Comparison of ENCODE assay signal across 28 cellular contexts in the genomic region with DNA sequence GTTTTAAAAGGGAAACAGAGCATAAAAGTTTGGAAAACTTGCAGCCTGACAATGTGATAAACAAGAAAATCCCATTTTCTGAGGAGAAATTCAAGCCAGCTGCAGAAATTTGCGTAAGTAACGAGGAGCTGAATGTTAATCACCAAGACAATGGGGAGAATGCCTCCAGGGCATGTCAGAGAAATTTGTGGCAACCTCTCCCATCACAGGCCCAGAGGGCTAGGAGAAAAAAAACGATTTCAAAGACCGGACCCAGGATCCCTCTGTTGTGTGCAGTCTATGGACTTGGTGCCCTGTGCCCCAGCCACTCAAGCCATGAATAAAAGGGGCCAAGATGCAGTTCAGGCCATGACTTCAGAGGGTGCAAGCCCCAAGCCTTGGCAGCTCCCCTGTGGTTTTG.
"Had no signal": no experiment of that assay in that cellular context is flagged by ENCODE, and none has a peak within 500 bp of the region (broad histone marks: within the 10 kb centered on the region; RNA-seq: fewer than 3 reads in every experiment).

No MANE protein-coding gene starts in this region.

- H3K36me3 ChIP-seq: neural progenitor cell, ovary, right lobe of liver, sigmoid colon, stomach, thoracic aorta, thyroid gland, tibial nerve, upper lobe of left lung, vagina had no signal

- H3K4me3 Mint-ChIP-seq: nephron; neural progenitor cell; stimulated activated effector memory CD8-positive, alpha-beta T cell treated with anti-CD3 and anti-CD28 coated beads, Interleukin-12 subunit alpha, Interleukin-12 subunit beta, amount 100 ng/mL, for 72 hours; stimulated activated naive B cell treated with anti-CD40 and anti-IgM and Interleukin-4, amounts not matched to agents 10 μg/mL and 1 μg/mL and 100 μg/mL, for 72 hours; stimulated activated naive CD8-positive, alpha-beta T cell treated with anti-CD3 and anti-CD28 coated beads, Interleukin-15, Interleukin-2, amounts not matched to agents 100 ng/mL and 50 ng/mL, for 24 hours had no signal

- H3K9ac ChIP-seq: neural progenitor cell, parathyroid adenoma had no signal

- H3K79me2 ChIP-seq: parathyroid adenoma had no signal

- H2AFZ ChIP-seq: neural progenitor cell, parathyroid adenoma had no signal

- H3K27ac Mint-ChIP-seq: nephron; neural progenitor cell; progenitor cell of endocrine pancreas; stimulated activated effector memory CD8-positive, alpha-beta T cell treated with anti-CD3 and anti-CD28 coated beads, Interleukin-12 subunit alpha, Interleukin-12 subunit beta, amount 100 ng/mL, for 72 hours; stimulated activated naive B cell treated with anti-CD40 and anti-IgM and Interleukin-4, amounts not matched to agents 10 μg/mL and 1 μg/mL and 100 μg/mL, for 72 hours; stimulated activated naive CD8-positive, alpha-beta T cell treated with anti-CD3 and anti-CD28 coated beads, Interleukin-15, Interleukin-2, amounts not matched to agents 100 ng/mL and 50 ng/mL, for 24 hours had no signal

- ATAC-seq: psoas muscle; right cardiac atrium; right lobe of liver; stimulated activated effector memory CD8-positive, alpha-beta T cell treated with anti-CD3 and anti-CD28 coated beads, Interleukin-12 subunit alpha, Interleukin-12 subunit beta, amount 100 ng/mL, for 72 hours; stimulated activated naive B cell treated with anti-CD40 and anti-IgM and Interleukin-4, amounts not matched to agents 10 μg/mL and 1 μg/mL and 100 μg/mL, for 72 hours had no signal

- FAIRE-seq: small intestine, urothelium cell line had no signal

- H3K4me3 ChIP-seq: neural progenitor cell, ovary, psoas muscle, right lobe of liver, sigmoid colon, stomach, thoracic aorta, thyroid gland, tibial nerve, upper lobe of left lung, vagina had no signal

- DNase-seq: occipital lobe; ovary; posterior cingulate gyrus; psoas muscle; right cardiac atrium; right lobe of liver; small intestine; stimulated activated CD4-positive, alpha-beta T cell treated with anti-CD3 and anti-CD28 coated beads, Interleukin-15, amount 100 ng/mL, for 24 hours; stimulated activated CD4-positive, alpha-beta T cell treated with anti-CD3 and anti-CD28 coated beads, Interleukin-2, amount 100 ng/mL, for 24 hours; stimulated activated CD4-positive, alpha-beta T cell treated with anti-CD3 and anti-CD28 coated beads, Interleukin-2, amount 100 ng/mL, for 48 hours; stimulated activated CD4-positive, alpha-beta T cell treated with anti-CD3 and anti-CD28 coated beads, Interleukin-4, amount 100 ng/mL, for 24 hours; stimulated activated naive B cell treated with anti-CD40 and anti-IgM and Interleukin-4, amounts not matched to agents 10 μg/mL and 1 μg/mL and 100 μg/mL, for 72 hours; stimulated activated naive CD4-positive, alpha-beta T cell treated with Interleukin-2 at 50 U/mL for 16 hours; stomach; thyroid gland; trophoblast cell; upper lobe of left lung had no signal

- H3K4me1 ChIP-seq: neural progenitor cell, parathyroid adenoma, psoas muscle, right lobe of liver, sigmoid colon, stomach, thyroid gland, tibial nerve, upper lobe of left lung, vagina had no signal

- H3K9me3 ChIP-seq: ovary, psoas muscle, right lobe of liver, sigmoid colon, thoracic aorta, thyroid gland, upper lobe of left lung, vagina had no signal

- H3K27ac ChIP-seq: neural progenitor cell, ovary, parathyroid adenoma, psoas muscle, right lobe of liver, sigmoid colon, stomach, thoracic aorta, thyroid gland, tibial nerve, upper lobe of left lung, vagina had no signal

- H3K4me1 Mint-ChIP-seq: nephron; neural progenitor cell; stimulated activated effector memory CD8-positive, alpha-beta T cell treated with anti-CD3 and anti-CD28 coated beads, Interleukin-12 subunit alpha, Interleukin-12 subunit beta, amount 100 ng/mL, for 72 hours; stimulated activated naive B cell treated with anti-CD40 and anti-IgM and Interleukin-4, amounts not matched to agents 10 μg/mL and 1 μg/mL and 100 μg/mL, for 72 hours had no signal

- H3K27me3 Mint-ChIP-seq: progenitor cell of endocrine pancreas; stimulated activated naive B cell treated with anti-CD40 and anti-IgM and Interleukin-4, amounts not matched to agents 10 μg/mL and 1 μg/mL and 100 μg/mL, for 72 hours; stimulated activated naive CD8-positive, alpha-beta T cell treated with anti-CD3 and anti-CD28 coated beads, Interleukin-15, Interleukin-2, amounts not matched to agents 100 ng/mL and 50 ng/mL, for 24 hours had no signal

- H3K4me2 ChIP-seq: neural progenitor cell had no signal

- H3K27me3 ChIP-seq: neural progenitor cell, ovary, right lobe of liver, sigmoid colon, stomach, thyroid gland, tibial nerve, upper lobe of left lung, vagina had no signal

- H3K36me3 Mint-ChIP-seq: neural progenitor cell; stimulated activated effector memory CD8-positive, alpha-beta T cell treated with anti-CD3 and anti-CD28 coated beads, Interleukin-12 subunit alpha, Interleukin-12 subunit beta, amount 100 ng/mL, for 72 hours; stimulated activated naive B cell treated with anti-CD40 and anti-IgM and Interleukin-4, amounts not matched to agents 10 μg/mL and 1 μg/mL and 100 μg/mL, for 72 hours had no signal
